Comparison of ENCODE assay signal across 19 cellular contexts in the genomic region with DNA sequence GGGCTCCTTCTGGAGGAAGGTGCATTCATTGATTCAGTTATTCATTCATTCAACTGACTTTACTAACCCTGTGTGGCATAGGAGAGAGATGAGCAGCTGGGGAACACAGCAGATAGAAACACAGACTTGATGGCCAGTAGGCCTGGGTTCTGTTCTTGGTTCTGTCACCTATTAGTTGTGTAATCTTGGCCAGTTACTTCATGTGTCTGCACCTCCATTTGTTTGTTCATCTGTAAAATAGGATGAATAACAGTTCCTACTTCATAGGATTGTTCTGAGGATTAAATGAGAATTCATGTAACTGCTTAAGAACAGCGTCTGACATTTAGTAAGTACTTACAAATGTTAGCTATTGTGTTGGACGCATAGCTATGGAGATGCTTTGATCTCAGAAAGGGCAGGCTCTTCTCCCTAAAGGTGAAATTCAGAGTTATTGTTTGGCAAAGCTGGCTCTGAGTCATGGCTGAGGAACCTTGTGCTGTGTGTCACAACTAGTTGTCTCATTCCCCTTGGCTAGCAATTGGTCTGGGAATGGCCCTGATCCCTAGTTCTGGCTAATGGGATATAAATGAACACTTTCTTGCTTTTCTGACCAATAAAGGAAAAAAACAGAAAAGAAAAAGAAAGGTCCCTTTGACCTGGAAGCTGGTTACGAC.
A peak's percentile ranks its signal among the peaks of the same experiment; 100 is the strongest.
DNase-seq lines count a peak whose midpoint lies in the region; ATAC-seq and TF ChIP-seq lines count a peak whose summit lies in the region.
"Had no signal": no experiment of that assay in that cellular context is flagged by ENCODE, and none has a peak within 500 bp of the region (broad histone marks: within the 10 kb centered on the region; RNA-seq: fewer than 3 reads in every experiment).

No MANE protein-coding gene starts in this region.

- TF ChIP-seq CTCF in RWPE2 (IDR thresholded peaks at IDR 0.05; ENCODE audit: poor library complexity, severe bottlenecking) (no peak), fibroblast of villous mesenchyme (IDR thresholded peaks at IDR 0.05; ENCODE audit: insufficient read depth, low read depth, low read length) (no peak), right atrium auricular region (IDR thresholded peaks at IDR 0.05) (no peak)

- H3K4me3 ChIP-seq in RWPE2 (ENCODE audit: severe bottlenecking) = no peak overlapping the region
- H3K4me3 ChIP-seq in fibroblast of villous mesenchyme (ENCODE audit: low read depth, low read length) = no peak overlapping the region
- no peak overlapping the region for H3K4me3 ChIP-seq in skeletal muscle cell (ENCODE audit: low read depth, low read length)
- H3K4me3 ChIP-seq in right atrium auricular region = no peak overlapping the region
- no peak overlapping the region for H3K4me3 ChIP-seq in naive thymus-derived CD4-positive, alpha-beta T cell (ENCODE audit: low read length)
- H3K4me3 ChIP-seq: SJSA1 had no signal

- no peaks in the 10 kb centered on the region for H3K4me1 Mint-ChIP-seq in naive thymus-derived CD4-positive, alpha-beta T cell
- H3K4me1 Mint-ChIP-seq: IgD-negative memory B cell, memory B cell had no signal

- peaks cover 0 to 16% (median 0%) of the 10 kb centered on the region in 5 donors for H3K27me3 Mint-ChIP-seq in naive thymus-derived CD4-positive, alpha-beta T cell
- H3K27me3 Mint-ChIP-seq: IgD-negative memory B cell had no signal

- H3K36me3 Mint-ChIP-seq in naive thymus-derived CD4-positive, alpha-beta T cell = no peaks in the 10 kb centered on the region
- H3K36me3 Mint-ChIP-seq: memory B cell had no signal

- intact Hi-C loops in naive thymus-derived CD4-positive, alpha-beta T cell (cut with micrococcal nuclease) = no loop called here

- H3K27ac Mint-ChIP-seq in naive thymus-derived CD4-positive, alpha-beta T cell = no peak overlapping the region
- H3K27ac Mint-ChIP-seq: activated T-helper 2 cell treated with anti-CD3 and anti-CD28 coated beads, Interferon-gamma antibody, Interleukin-2, Interleukin-4, amounts not matched to agents 10 μg/mL and 5 μg/mL and 100 μg/mL, durations not matched to agents 14 hours and 24 hours and 36 hours; IgD-negative memory B cell; memory B cell had no signal

- H3K27ac ChIP-seq in RWPE2 (ENCODE audit: poor library complexity, severe bottlenecking) = no peak overlapping the region
- H3K27ac ChIP-seq in right atrium auricular region = no peak overlapping the region
- no peak overlapping the region for H3K27ac ChIP-seq in naive thymus-derived CD4-positive, alpha-beta T cell (ENCODE audit: low read depth, low read length)
- H3K27ac ChIP-seq: SJSA1 had no signal

- POLR2A ChIA-PET in naive thymus-derived CD4-positive, alpha-beta T cell (lab: Charles Lee) = no interaction called here

- CTCF ChIA-PET in naive thymus-derived CD4-positive, alpha-beta T cell (lab: Charles Lee) = no interaction called here

- H3K9me3 Mint-ChIP-seq in naive thymus-derived CD4-positive, alpha-beta T cell = peaks cover 0 to 11% (median 0%) of the 10 kb centered on the region in 11 donors
- H3K9me3 Mint-ChIP-seq: memory B cell had no signal

- no peaks in the 10 kb centered on the region for H3K27me3 ChIP-seq in RWPE2 (ENCODE audit: insufficient read depth, poor library complexity, severe bottlenecking)
- no peaks in the 10 kb centered on the region for H3K27me3 ChIP-seq in right atrium auricular region
- no peaks in the 10 kb centered on the region for H3K27me3 ChIP-seq in naive thymus-derived CD4-positive, alpha-beta T cell (ENCODE audit: control insufficient read depth in 2 of 2, insufficient read depth in 2 of 2, low read length in 2 of 2)
- H3K27me3 ChIP-seq: SJSA1 had no signal

- H3K4me3 Mint-ChIP-seq in naive thymus-derived CD4-positive, alpha-beta T cell = no peak overlapping the region
- H3K4me3 Mint-ChIP-seq: IgD-negative memory B cell, memory B cell had no signal

- H3K36me3 ChIP-seq in RWPE2 (ENCODE audit: low read depth) = no peaks in the 10 kb centered on the region
- H3K36me3 ChIP-seq in right atrium auricular region = no peaks in the 10 kb centered on the region
- no peaks in the 10 kb centered on the region for H3K36me3 ChIP-seq in naive thymus-derived CD4-positive, alpha-beta T cell (ENCODE audit: control insufficient read depth in 2 of 3, insufficient read depth in 3 of 3, low read length in 3 of 3)
- H3K36me3 ChIP-seq: SJSA1 had no signal

- DNase-seq in EH (ENCODE audit: low read depth) = peak; percentile 74
- DNase-seq in RWPE2 (ENCODE audit: low spot score) = no peak
- peak; percentile 15 for DNase-seq in fibroblast of villous mesenchyme (ENCODE audit: low read depth)
- peak; percentile 2 for DNase-seq in skeletal muscle cell (ENCODE audit: low read depth)
- no peak for DNase-seq in right atrium auricular region (ENCODE audit: low spot score)
- no peak for DNase-seq in naive thymus-derived CD4-positive, alpha-beta T cell
- DNase-seq in COLO829 (ENCODE audit: low spot score) = no peak
- DNase-seq: AML-193; amniotic stem cell; GDM1; NCI-H1092; NCI-H526; right cardiac atrium; stimulated activated CD4-positive, alpha-beta T cell treated with anti-CD3 and anti-CD28 coated beads, Interleukin-1b, Interleukin-23, amount 100 ng/mL, for 48 hours had no signal

- ATAC-seq in RWPE2 (ENCODE audit: low read depth) = peak; percentile 45; the same call in 1 of the 3 replicates
- no peak for ATAC-seq in naive thymus-derived CD4-positive, alpha-beta T cell
- no peak for ATAC-seq in HG03432 (IDR thresholded peaks at IDR 0.05; ENCODE audit: unreplicated experiment)

- H3K4me1 ChIP-seq in RWPE2 (ENCODE audit: insufficient read depth, poor library complexity, severe bottlenecking) = no peaks in the 10 kb centered on the region
- H3K4me1 ChIP-seq in right atrium auricular region = peaks cover 0 to 12% of the 10 kb centered on the region in 2 donors
- H3K4me1 ChIP-seq in naive thymus-derived CD4-positive, alpha-beta T cell (ENCODE audit: control insufficient read depth in 2 of 2, insufficient read depth in 2 of 2, low read length in 2 of 2) = no peaks in the 10 kb centered on the region
- H3K4me1 ChIP-seq: SJSA1 had no signal

- H3K9me3 ChIP-seq in RWPE2 (ENCODE audit: severe bottlenecking) (no peaks in the 10 kb centered on the region), right atrium auricular region (no peaks in the 10 kb centered on the region)
- no peaks in the 10 kb centered on the region for H3K9me3 ChIP-seq in naive thymus-derived CD4-positive, alpha-beta T cell (ENCODE audit: control insufficient read depth in 2 of 3, low read length in 3 of 3)
- H3K9me3 ChIP-seq: SJSA1 had no signal

Comparison
In these comparisons a context has a peak if more than half of its experiments do, and no peak if none do; other contexts are left out.
1. DNase-seq: peak in EH (single experiment), fibroblast of villous mesenchyme (single experiment) and skeletal muscle cell (single experiment); none in RWPE2 (single experiment), right atrium auricular region (single experiment), naive thymus-derived CD4-positive, alpha-beta T cell (0 of 9) and COLO829 (single experiment).